In genomic region chr16:69727916-69728270, GRCh38 we compare ENCODE assay signal across 9 cellular contexts. TPM values are rescaled to one million over a fixed set of nuclear protein-coding genes. Genes with fewer than 3 reads are reported as not detected.
DNase-seq lines count a peak whose midpoint lies in the region; ATAC-seq, FAIRE-seq and TF ChIP-seq lines count a peak whose summit lies in the region.
"Had no signal": no experiment of that assay in that cellular context is flagged by ENCODE, and none has a peak within 500 bp of the region (broad histone marks: within the 10 kb centered on the region; RNA-seq: fewer than 3 reads in every experiment).

No MANE protein-coding gene starts in this region.

- no peaks in the 10 kb centered on the region for H3K9me2 ChIP-seq in PC-3 (replicated peaks; ENCODE audit: low read length)

- POLR2A ChIA-PET in PC-3 (lab: Charles Lee; ENCODE audit: unreplicated experiment): interaction anchor here (1.1 kb wide), 1 partner anchor 27 kb away, joined by 4 read pairs; the partner anchor contains the start of gene NOB1

- ATAC-seq in PC-3 (no peak), foreskin keratinocyte (no peak), HG03025 (IDR thresholded peaks at IDR 0.05; ENCODE audit: low FRiP score, unreplicated experiment) (no peak)
- ATAC-seq in stimulated activated effector memory CD8-positive, alpha-beta T cell treated with anti-CD3 and anti-CD28 coated beads, Interleukin-12 subunit alpha, Interleukin-12 subunit beta, amount 100 ng/mL, for 72 hours: no peak

- H2AFZ ChIP-seq in PC-3 (ENCODE audit: low read length): 0 out of 2 replicates have a peak overlapping the region, but pooled peaks have one; percentile 59

- H3K4me1 Mint-ChIP-seq in stimulated activated effector memory CD8-positive, alpha-beta T cell treated with anti-CD3 and anti-CD28 coated beads, Interleukin-12 subunit alpha, Interleukin-12 subunit beta, amount 100 ng/mL, for 72 hours: peaks cover 31% of the 10 kb centered on the region

- H3K27ac ChIP-seq in PC-3 (ENCODE audit: low read length) (peak overlapping the region; percentile 100), foreskin keratinocyte (peak overlapping the region; percentile 69)

- no peaks in the 10 kb centered on the region for H3F3A ChIP-seq in PC-3 (ENCODE audit: low read length, unreplicated experiment)

- H3K36me3 ChIP-seq in PC-3 (ENCODE audit: low read depth, low read length): no peaks in the 10 kb centered on the region

- H3K4me3 ChIP-seq in PC-3 (ENCODE audit: low read length): peak overlapping the region; percentile 85

- H3K27me3 ChIP-seq in PC-3 (ENCODE audit: low read length) (no peaks in the 10 kb centered on the region), foreskin keratinocyte (no peaks in the 10 kb centered on the region)

- peak overlapping the region; percentile 83 for H3K4me2 ChIP-seq in PC-3 (ENCODE audit: low read length)

- TF ChIP-seq CTCF in PC-3 (conservative IDR thresholded peaks at IDR 0.05; ENCODE audit: low read depth, low read length) (no peak), foreskin keratinocyte (conservative IDR thresholded peaks at IDR 0.05) (no peak)

- no TSS peak for BruUV-seq in PC-3 (replicated peaks; lab: Mats Ljungman, UMichigan)

- H3K36me3 Mint-ChIP-seq in stimulated activated effector memory CD8-positive, alpha-beta T cell treated with anti-CD3 and anti-CD28 coated beads, Interleukin-12 subunit alpha, Interleukin-12 subunit beta, amount 100 ng/mL, for 72 hours: peaks cover 12% of the 10 kb centered on the region

- peak overlapping the region; percentile 99 for H3K27ac Mint-ChIP-seq in stimulated activated effector memory CD8-positive, alpha-beta T cell treated with anti-CD3 and anti-CD28 coated beads, Interleukin-12 subunit alpha, Interleukin-12 subunit beta, amount 100 ng/mL, for 72 hours

- no peak for FAIRE-seq in GM12891 (lab: Jason Lieb, UNC)

- peaks cover 37% of the 10 kb centered on the region for H3K4me1 ChIP-seq in PC-3 (ENCODE audit: insufficient read depth, low read length)
- H3K4me1 ChIP-seq in foreskin keratinocyte: no peaks in the 10 kb centered on the region

- intact Hi-C loops in PC-3 (cut with micrococcal nuclease): no loop called here

- TF ChIP-seq POLR2A in GM12891 (IDR thresholded peaks at IDR 0.05; ENCODE audit: low read depth, low read length): no peak

- H4K20me1 ChIP-seq in PC-3 (ENCODE audit: low read length): peaks cover 7% of the 10 kb centered on the region; the same call in 1 of the 2 replicates

- peaks cover 55% of the 10 kb centered on the region for H3K79me2 ChIP-seq in PC-3 (ENCODE audit: low read length)

- H3K9me3 Mint-ChIP-seq in stimulated activated effector memory CD8-positive, alpha-beta T cell treated with anti-CD3 and anti-CD28 coated beads, Interleukin-12 subunit alpha, Interleukin-12 subunit beta, amount 100 ng/mL, for 72 hours: no peaks in the 10 kb centered on the region

- peak overlapping the region; percentile 99 for H3K4me3 Mint-ChIP-seq in stimulated activated effector memory CD8-positive, alpha-beta T cell treated with anti-CD3 and anti-CD28 coated beads, Interleukin-12 subunit alpha, Interleukin-12 subunit beta, amount 100 ng/mL, for 72 hours

- H3K9me3 ChIP-seq in PC-3 (ENCODE audit: low read length): no peaks in the 10 kb centered on the region

- peak; percentile 8 for DNase-seq in NCI-H2196 (lab: John Stamatoyannopoulos, UW; ENCODE audit: unreplicated experiment)
- no peak for DNase-seq in NCI-H2196 treated with DMSO at 0.1 percent for 48 hours (lab: John Stamatoyannopoulos, UW; ENCODE audit: unreplicated experiment)
- peak; percentile 29 for DNase-seq in PC-3
- no peak for DNase-seq in foreskin keratinocyte
- DNase-seq in stimulated activated effector memory CD8-positive, alpha-beta T cell treated with anti-CD3 and anti-CD28 coated beads, Interleukin-12 subunit alpha, Interleukin-12 subunit beta, amount 100 ng/mL, for 72 hours (ENCODE audit: low spot score in 2 of 2): no peak
- DNase-seq in GM12891 (ENCODE audit: insufficient read length, low spot score): no peak
- DNase-seq in NCI-H1694 treated with DMSO at 0.1 percent for 48 hours (lab: John Stamatoyannopoulos, UW): no peak
- DNase-seq: activated CD4-positive, alpha-beta T cell treated with anti-CD3 and anti-CD28 coated beads, Interleukin-2, amount 50 U/mL, for 48 hours had no signal

- CTCF ChIA-PET in PC-3 (lab: Charles Lee): no interaction called here

- peak overlapping the region; percentile 99 for H3K9ac ChIP-seq in PC-3 (ENCODE audit: low read length)

TF ChIP-seq in GM12891, 5 proteins besides CTCF, POLR2A, EP300 and RAD21:
- no peak for TF ChIP-seq POLR2AphosphoS5 (IDR thresholded peaks at IDR 0.05; ENCODE audit: low read depth, low read length)
- no peak for TF ChIP-seq PAX5 (IDR thresholded peaks at IDR 0.05; ENCODE audit: insufficient read depth, low read length, severe bottlenecking)
- TF ChIP-seq POU2F2 (IDR thresholded peaks at IDR 0.05; ENCODE audit: low read depth, low read length): no peak
- TF ChIP-seq SPI1 (IDR thresholded peaks at IDR 0.05; ENCODE audit: low read depth, low read length): no peak
- TF ChIP-seq TAF1 (IDR thresholded peaks at IDR 0.05; ENCODE audit: low read depth, low read length): no peak

RNA-seq across cellular contexts. Expression of gene NQO1, which starts 1.5 kb away (rescaled TPM):
- total RNA-seq in PC-3 (2014; rRNA removed) (193 and 251 TPM in 2 replicates), foreskin keratinocyte (137 and 164 TPM in 2 replicates)
- polyA plus RNA-seq in foreskin keratinocyte: 154 and 183 TPM in 2 replicates
- 31.9 TPM for polyA plus RNA-seq in GM12891 (2012; ENCODE audit: low read depth, missing spikeins)

RNA-seq across cellular contexts. Expression of gene NOB1, which starts 26.8 kb away (rescaled TPM):
- total RNA-seq in PC-3 (2014; rRNA removed) (31.9 and 45.1 TPM in 2 replicates), foreskin keratinocyte (47.3 and 59.3 TPM in 2 replicates)
- 65.6 and 74.9 TPM in 2 replicates for polyA plus RNA-seq in foreskin keratinocyte
- polyA plus RNA-seq in GM12891 (2012; ENCODE audit: low read depth, missing spikeins): 107 TPM

RNA-seq across cellular contexts. Expression of gene WWP2, which starts 34.2 kb away (rescaled TPM):
- 15.8 and 17.1 TPM in 2 replicates for total RNA-seq in PC-3 (2014; rRNA removed)
- 24.3 and 26.3 TPM in 2 replicates for total RNA-seq in foreskin keratinocyte
- 12.4 and 13.1 TPM in 2 replicates for polyA plus RNA-seq in foreskin keratinocyte
- polyA plus RNA-seq in GM12891 (2012; ENCODE audit: low read depth, missing spikeins): 14.8 TPM

Comparison
In these comparisons a context has a peak if more than half of its experiments do, and no peak if none do; other contexts are left out.
1. DNase-seq: peak in NCI-H2196 (single experiment) and PC-3 (single experiment); none in NCI-H2196 treated with DMSO at 0.1 percent for 48 hours (single experiment), foreskin keratinocyte (0 of 2), stimulated activated effector memory CD8-positive, alpha-beta T cell treated with anti-CD3 and anti-CD28 coated beads, Interleukin-12 subunit alpha, Interleukin-12 subunit beta, amount 100 ng/mL, for 72 hours (0 of 2), GM12891 (single experiment) and NCI-H1694 treated with DMSO at 0.1 percent for 48 hours (single experiment).